Comparison of ENCODE assay signal across 14 cellular contexts in genomic region chr21:26840206-26840605, GRCh38. TPM values are rescaled to one million over a fixed set of nuclear protein-coding genes. Genes with fewer than 3 reads are reported as not detected.
A peak's percentile ranks its signal among the peaks of the same experiment; 100 is the strongest.
DNase-seq lines count a peak whose midpoint lies in the region; FAIRE-seq and TF ChIP-seq lines count a peak whose summit lies in the region.
"Had no signal": no experiment of that assay in that cellular context is flagged by ENCODE, and none has a peak within 500 bp of the region (broad histone marks: within the 10 kb centered on the region; RNA-seq: fewer than 3 reads in every experiment).

No MANE protein-coding gene starts in this region.

- H3K36me3 ChIP-seq in breast epithelium (no peaks in the 10 kb centered on the region), astrocyte (ENCODE audit: insufficient read depth, low read length) (peaks cover 43% of the 10 kb centered on the region), muscle layer of duodenum (ENCODE audit: control insufficient read depth in 1 of 2, insufficient read depth in 2 of 2, low read length in 2 of 2) (peaks cover 40 to 59% of the 10 kb centered on the region in 2 donors), urinary bladder (ENCODE audit: insufficient read depth) (peaks cover 4% of the 10 kb centered on the region)

- H3K27ac Mint-ChIP-seq in MCF 10A (ENCODE audit: low read depth, unreplicated experiment) (no peak overlapping the region), astrocyte (ENCODE audit: unreplicated experiment) (peak overlapping the region; percentile 41)
- H3K27ac Mint-ChIP-seq: IgD-negative memory B cell had no signal

- H3K4me3 Mint-ChIP-seq in MCF 10A (ENCODE audit: unreplicated experiment) (no peak overlapping the region), astrocyte (ENCODE audit: unreplicated experiment) (peak overlapping the region; percentile 60)
- H3K4me3 Mint-ChIP-seq: activated T-cell treated with anti-CD3 and anti-CD28 coated beads, Interleukin-2, amount 50 U/mL, for 4 hours had no signal

- H2AFZ ChIP-seq in astrocyte (ENCODE audit: low read depth, low read length), result no peak overlapping the region

- POLR2A ChIA-PET in MCF 10A (lab: Yijun Ruan, JAX), result interaction anchor here (0.7 kb wide), 2 partner anchors 13 to 1232 kb away, joined by 3 read pairs; no protein-coding TSS in a partner anchor

- no peak for TF ChIP-seq CTCF in breast epithelium (IDR thresholded peaks at IDR 0.05)
- no peak for TF ChIP-seq CTCF in MCF 10A (IDR thresholded peaks at IDR 0.05; ENCODE audit: unreplicated experiment)
- TF ChIP-seq CTCF in astrocyte (IDR thresholded peaks at IDR 0.05; ENCODE audit: insufficient read depth, low read depth, low read length), result no peak

- H3K4me1 ChIP-seq in breast epithelium (no peaks in the 10 kb centered on the region), astrocyte (ENCODE audit: insufficient read depth, low read length) (peaks cover 29% of the 10 kb centered on the region), muscle layer of duodenum (ENCODE audit: control insufficient read depth in 1 of 2, insufficient read depth in 2 of 2, low read length in 2 of 2) (peaks cover 0 to 37% of the 10 kb centered on the region in 2 donors), urinary bladder (ENCODE audit: insufficient read depth) (no peaks in the 10 kb centered on the region)

- H4K20me1 ChIP-seq in astrocyte (ENCODE audit: insufficient read depth, low read length), result peaks cover 24% of the 10 kb centered on the region

- peaks cover 4% of the 10 kb centered on the region for H3K36me3 Mint-ChIP-seq in MCF 10A (ENCODE audit: insufficient read depth, unreplicated experiment)
- peaks cover 25% of the 10 kb centered on the region for H3K36me3 Mint-ChIP-seq in astrocyte (ENCODE audit: low read depth, unreplicated experiment)
- H3K36me3 Mint-ChIP-seq: IgD-negative memory B cell had no signal

- intact Hi-C loops in breast epithelium (cut with DNase I; ENCODE audit: low total_unique reads) (no loop called here), MCF 10A (cut with micrococcal nuclease) (loop anchor here (5.0 to 10.0 kb wide), 2 partner anchors 1377 to 1795 kb away; no protein-coding TSS in a partner anchor)

- in situ Hi-C loops in G401 (cut with HindIII; ENCODE audit: low sequenced_read_pairs), result no loop called here

- H3K9me3 ChIP-seq in breast epithelium, result no peaks in the 10 kb centered on the region
- H3K9me3 ChIP-seq in astrocyte (ENCODE audit: insufficient read depth, low read depth, low read length), result no peaks in the 10 kb centered on the region
- H3K9me3 ChIP-seq in muscle layer of duodenum (ENCODE audit: control insufficient read depth in 1 of 2, low read length in 2 of 2), result no peaks in the 10 kb centered on the region
- H3K9me3 ChIP-seq: right lobe of liver had no signal

- peaks cover 25% of the 10 kb centered on the region for H3K79me2 ChIP-seq in astrocyte (ENCODE audit: insufficient read depth, low read length)

- H3K4me2 ChIP-seq in astrocyte (ENCODE audit: low read length), result no peak overlapping the region

- no TSS peak for BruUV-seq in MCF 10A (replicated peaks; lab: Mats Ljungman, UMichigan)

- no peak for FAIRE-seq in astrocyte (lab: Jason Lieb, UNC)

- H3K27me3 ChIP-seq in breast epithelium, result no peaks in the 10 kb centered on the region
- H3K27me3 ChIP-seq in astrocyte (ENCODE audit: insufficient read depth, low read length), result no peaks in the 10 kb centered on the region
- H3K27me3 ChIP-seq in muscle layer of duodenum (ENCODE audit: low read depth, low read length), result no peaks in the 10 kb centered on the region
- H3K27me3 ChIP-seq: right lobe of liver had no signal

- no peak for TF ChIP-seq POLR2A in breast epithelium (IDR thresholded peaks at IDR 0.05)

- H3K27ac ChIP-seq in breast epithelium (peak overlapping the region; percentile 8 to 34), astrocyte (ENCODE audit: low read depth, low read length) (no peak overlapping the region), muscle layer of duodenum (ENCODE audit: low read length) (peak overlapping the region; percentile 6), urinary bladder (ENCODE audit: low read depth) (peak overlapping the region; percentile 80)
- H3K27ac ChIP-seq: right lobe of liver had no signal

- WGBS in urinary bladder, result 43% methylated on average over 10 of the region's 10 CpGs

- H3K9ac ChIP-seq in astrocyte (ENCODE audit: low read length), result no peak overlapping the region

- DNase-seq in breast epithelium (ENCODE audit: low spot score in 2 of 2), result no peak
- no peak for DNase-seq in MCF 10A (ENCODE audit: unreplicated experiment)
- no peak for DNase-seq in astrocyte (ENCODE audit: low read depth)
- DNase-seq in DMS53 treated with DMSO at 0.1 percent for 48 hours (lab: John Stamatoyannopoulos, UW; ENCODE audit: unreplicated experiment), result no peak
- no peak for DNase-seq in G401 (ENCODE audit: low spot score)
- no peak for DNase-seq in NCI-H2081 (lab: John Stamatoyannopoulos, UW)
- DNase-seq: activated T-cell treated with anti-CD3 and anti-CD28 coated beads, Interleukin-2, amount 50 U/mL, for 4 hours; GDM1; NCI-H2081 treated with DMSO at 0.1 percent for 48 hours; OCI-M1 had no signal

- CTCF ChIA-PET in MCF 10A (lab: Yijun Ruan, JAX), result interaction anchor here (0.6 to 2.5 kb wide), 9 partner anchors 24 to 1938 kb away, joined by 3 to 12 read pairs (median 4); no protein-coding TSS in a partner anchor

- H3K27me3 Mint-ChIP-seq in MCF 10A (ENCODE audit: insufficient read depth, unreplicated experiment) (peaks cover under 1% of the 10 kb centered on the region), astrocyte (ENCODE audit: low read depth, unreplicated experiment) (no peaks in the 10 kb centered on the region)

- H3K9me3 Mint-ChIP-seq in MCF 10A (ENCODE audit: unreplicated experiment), result no peaks in the 10 kb centered on the region
- H3K9me3 Mint-ChIP-seq in astrocyte (ENCODE audit: unreplicated experiment), result no peaks in the 10 kb centered on the region
- H3K9me3 Mint-ChIP-seq: activated T-cell treated with anti-CD3 and anti-CD28 coated beads, Interleukin-2, amount 50 U/mL, for 4 hours had no signal

- peaks cover 25% of the 10 kb centered on the region for H3K4me1 Mint-ChIP-seq in MCF 10A (ENCODE audit: insufficient read depth, unreplicated experiment)
- H3K4me1 Mint-ChIP-seq in astrocyte (ENCODE audit: low read depth, unreplicated experiment), result peaks cover 33% of the 10 kb centered on the region

- H3K4me3 ChIP-seq in breast epithelium, result peak overlapping the region in 2 of 3 donors; percentile 83 to 94
- no peak overlapping the region for H3K4me3 ChIP-seq in astrocyte (ENCODE audit: insufficient read depth, low read depth, low read length)
- H3K4me3 ChIP-seq in muscle layer of duodenum (ENCODE audit: low read depth in 1 of 2, low read length in 2 of 2), result peak overlapping the region; percentile 47 to 83
- peak overlapping the region; percentile 5 for H3K4me3 ChIP-seq in urinary bladder (ENCODE audit: low read depth, low read length)
- H3K4me3 ChIP-seq: right lobe of liver had no signal

RNA-seq across cellular contexts. Expression of gene ADAMTS1, which starts 5.0 kb away (rescaled TPM):
- 100 to 1,000 TPM in 1 of 3 donors, 10 to 100 TPM in 2; 72.0 to 198 (median 72.7) TPM for total RNA-seq in breast epithelium
- 1.3 and 1.4 TPM in 2 replicates for total RNA-seq in MCF 10A (2022)
- 139 and 141 TPM in 2 replicates for total RNA-seq in astrocyte
- 96.6 TPM for total RNA-seq in urinary bladder
- 299 TPM for polyA plus RNA-seq in urinary bladder
- total RNA-seq in G401 (2014; rRNA removed; shearing (Covaris generic)), result 75.1 and 86.8 TPM in 2 replicates
- polyA plus RNA-seq: IgD-negative memory B cell had no signal

Comparison
In these comparisons a context has a peak if more than half of its experiments do, and no peak if none do; other contexts are left out.
1. RNA of gene ADAMTS1, which starts 5.0 kb away (total RNA-seq): 139 to 141 TPM in astrocyte, 96.6 TPM in urinary bladder (single experiment), 75.1 to 86.8 TPM in G401 and 72.0 to 198 TPM in breast epithelium; 1.3 to 1.4 TPM in MCF 10A; every median in the first group is over 10 times any median in the second.